8 cellular contexts compared by ENCODE assay signal in the genomic region with DNA sequence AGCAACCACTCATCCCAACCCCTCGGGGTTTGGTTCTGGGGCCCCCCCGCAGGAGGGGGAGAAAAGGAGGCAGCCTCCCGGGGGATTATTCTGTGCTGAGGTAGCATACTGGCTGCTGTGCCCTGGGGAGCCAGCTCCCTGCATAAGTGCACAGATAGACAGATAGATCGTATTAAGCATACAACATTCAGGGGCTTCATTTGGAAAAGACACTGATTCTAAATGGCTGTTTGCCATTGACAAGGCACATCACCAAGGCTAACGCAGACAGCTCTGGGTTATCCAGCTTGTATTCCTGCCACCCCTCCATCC.
"Had no signal": no experiment of that assay in that cellular context is flagged by ENCODE, and none has a peak within 500 bp of the region (broad histone marks: within the 10 kb centered on the region; RNA-seq: fewer than 3 reads in every experiment).

No MANE protein-coding gene starts in this region.

- H3K27ac ChIP-seq: left lung, lower lobe of right lung, right lobe of liver, tibial nerve had no signal

- DNase-seq: activated CD4-positive, alpha-beta T cell treated with anti-CD3 and anti-CD28 coated beads for 1 hour; activated gamma-delta T cell; activated naive CD4-positive, alpha-beta T cell treated with anti-CD3 and anti-CD28 coated beads, Interleukin-2, amount 50 U/mL, for 16 hours; esophagus squamous epithelium; left lung; lower lobe of right lung had no signal
